13 cellular contexts compared by ENCODE assay signal in the genomic region with DNA sequence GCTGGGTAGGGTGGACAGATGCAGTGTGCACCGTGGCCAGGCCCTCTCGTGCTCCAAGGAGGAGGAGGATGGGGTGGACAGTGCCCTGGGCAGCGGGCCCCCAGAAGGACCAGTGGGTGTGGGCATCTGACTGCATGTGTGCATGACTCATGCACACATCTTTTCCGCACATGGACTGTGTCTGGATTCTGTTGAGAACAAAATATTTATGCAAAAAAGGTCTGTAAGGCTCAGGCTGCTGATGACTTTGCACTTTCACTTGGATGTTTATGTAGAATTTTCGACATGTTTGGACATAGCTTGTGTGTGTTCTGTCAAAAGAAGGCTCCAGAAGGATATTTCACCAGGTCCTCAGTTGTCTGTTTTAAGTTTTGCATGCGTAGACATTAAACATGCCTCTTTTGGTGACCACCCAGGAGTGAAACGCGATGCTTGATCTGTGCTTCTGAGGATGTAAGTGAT. TPM values are rescaled to one million over a fixed set of nuclear protein-coding genes. Genes with fewer than 3 reads are reported as not detected.
A peak's percentile ranks its signal among the peaks of the same experiment; 100 is the strongest.
DNase-seq lines count a peak whose midpoint lies in the region; ATAC-seq, FAIRE-seq and TF ChIP-seq lines count a peak whose summit lies in the region.
"Had no signal": no experiment of that assay in that cellular context is flagged by ENCODE, and none has a peak within 500 bp of the region (broad histone marks: within the 10 kb centered on the region; RNA-seq: fewer than 3 reads in every experiment).

No MANE protein-coding gene starts in this region.

- no peaks in the 10 kb centered on the region for H3K9me3 ChIP-seq in adrenal gland (replicated peaks in 1 of 3)
- H3K9me3 ChIP-seq: ascending aorta, heart right ventricle had no signal

- 83 to 88% (median 85%) methylated on average over 8 of the region's 8 CpGs for WGBS in adrenal gland, 4 donors

- no peak overlapping the region for H3K4me3 ChIP-seq in coronary artery
- no peak overlapping the region for H3K4me3 ChIP-seq in adrenal gland
- H3K4me3 ChIP-seq: ascending aorta, heart right ventricle had no signal

- no peaks in the 10 kb centered on the region for H3K4me1 ChIP-seq in adrenal gland (replicated peaks in 1 of 2)
- H3K4me1 ChIP-seq: ascending aorta had no signal

- ATAC-seq in left colon = peak; percentile 28
- ATAC-seq in HG02870 (IDR thresholded peaks at IDR 0.05; ENCODE audit: unreplicated experiment) = no peak
- ATAC-seq in GM18873 (IDR thresholded peaks at IDR 0.05; ENCODE audit: low FRiP score, unreplicated experiment) = no peak
- ATAC-seq: heart right ventricle; stimulated activated effector memory CD8-positive, alpha-beta T cell treated with anti-CD3 and anti-CD28 coated beads, Interleukin-12 subunit alpha, Interleukin-12 subunit beta, amount 100 ng/mL, for 72 hours had no signal

- TF ChIP-seq CTCF in coronary artery (IDR thresholded peaks at IDR 0.05) (no peak), adrenal gland (IDR thresholded peaks at IDR 0.05) (no peak)

- no peak overlapping the region for H3K27ac ChIP-seq in coronary artery
- H3K27ac ChIP-seq in adrenal gland = no peak overlapping the region
- H3K27ac ChIP-seq: ascending aorta, heart right ventricle had no signal

- intact Hi-C loops in left colon (cut with DNase I, micrococcal nuclease) (no loop called here), adrenal gland (cut with DNase I) (no loop called here)

- H3K36me3 ChIP-seq in adrenal gland (replicated peaks in 1 of 2) = no peaks in the 10 kb centered on the region
- H3K36me3 ChIP-seq: ascending aorta, heart right ventricle had no signal

- FAIRE-seq in urothelium cell line (lab: Jason Lieb, UNC) = peak; percentile 48
- FAIRE-seq: G401.6 had no signal

- TF ChIP-seq POLR2A in adrenal gland (IDR thresholded peaks at IDR 0.05) = no peak

- DNase-seq in HS-5 (ENCODE audit: low read depth) (peak; percentile 34), coronary artery (ENCODE audit: low spot score) (peak; percentile 52), left colon (peak in 1 of 2 donors; percentile 65), urothelium cell line (ENCODE audit: low spot score) (no peak), adrenal gland (no peak)
- DNase-seq: H7, heart right ventricle, NCI-H526 treated with DMSO at 0.1 percent for 48 hours had no signal

- no peaks in the 10 kb centered on the region for H3K27me3 ChIP-seq in adrenal gland
- H3K27me3 ChIP-seq: ascending aorta, heart right ventricle had no signal

RNA-seq across cellular contexts. Expression of gene MTCL1, which starts 45.6 kb away (rescaled TPM):
- total RNA-seq in left colon (10 to 100 TPM in 1 of 2 donors, 1 to 10 TPM in 1; 4.1 to 17.2 TPM), adrenal gland (1 to 10 TPM in 5 of 8 donors, under 1 TPM in 3; 0.43 to 4.4 (median 1.4) TPM)
- 10 to 100 TPM in 1 of 3 donors, 1 to 10 TPM in 2; 2.3 to 12.5 (median 4.9) TPM for polyA plus RNA-seq in adrenal gland

Comparison
In these comparisons a context has a peak if more than half of its experiments do, and no peak if none do; other contexts are left out.
1. DNase-seq: peak in HS-5 (single experiment) and coronary artery (single experiment); none in urothelium cell line (single experiment) and adrenal gland (0 of 7).